ENCODE assay signal across 21 cellular contexts in the genomic region with DNA sequence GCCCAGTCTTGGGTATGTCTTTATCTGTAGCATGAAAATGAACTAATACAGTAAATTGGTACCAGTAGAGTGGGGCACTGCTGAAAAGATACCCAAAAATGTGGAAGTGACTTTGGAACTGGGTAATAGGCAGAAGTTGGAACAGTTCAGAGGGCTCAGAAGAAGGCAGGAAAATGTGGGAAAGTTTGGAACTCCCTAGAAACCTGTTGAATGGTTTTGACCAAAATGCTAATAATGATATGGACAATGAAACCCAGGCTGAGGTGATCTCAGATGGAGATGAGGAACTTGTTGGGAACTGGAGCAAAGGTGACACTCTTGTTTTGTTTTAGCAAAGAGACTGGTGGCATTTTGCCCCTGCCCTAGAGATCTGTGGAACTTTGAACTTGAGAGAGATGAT. TPM values are rescaled to one million over a fixed set of nuclear protein-coding genes. Genes with fewer than 3 reads are reported as not detected.
"Had no signal": no experiment of that assay in that cellular context is flagged by ENCODE, and none has a peak within 500 bp of the region (broad histone marks: within the 10 kb centered on the region; RNA-seq: fewer than 3 reads in every experiment).

No MANE protein-coding gene starts in this region.

RNA-seq across cellular contexts. Expression of a gene that starts 20.3 kb away (rescaled TPM):
- total RNA-seq: activated naive CD4-positive, alpha-beta T cell treated with anti-CD3 and anti-CD28 coated beads for 36 hours; activated naive CD4-positive, alpha-beta T cell treated with anti-CD3 and anti-CD28 coated beads, Interleukin-2, amount 50 U/mL, for 72 hours; activated naive CD8-positive, alpha-beta T cell treated with anti-CD3 and anti-CD28 coated beads for 36 hours; activated naive CD8-positive, alpha-beta T cell treated with anti-CD3 and anti-CD28 coated beads, Interleukin-2, amount 10 ng/mL, durations not matched to agents 7 days and 5 days; activated T-cell treated with anti-CD3 and anti-CD28 coated beads, Interleukin-2, amount 50 U/mL, for 4 hours; activated T-cell treated with anti-CD3 and anti-CD28 coated beads, Interleukin-2, amount 50 U/mL, for 72 hours; activated T-helper 1 cell treated with anti-CD3 and anti-CD28 coated beads, Interleukin-12 subunit alpha, Interleukin-12 subunit beta, Interleukin-2, Interleukin-4 antibody, amounts not matched to agents 30 ng/mL and 10 ng/mL and 1 ng/mL, durations not matched to agents 14 hours and 24 hours and 36 hours; activated T-helper 17 cell treated with anti-CD3 and anti-CD28 coated beads, Interleukin-2, amount 50 U/mL, for 72 hours; activated T-helper 2 cell treated with anti-CD3 and anti-CD28 coated beads, Interferon-gamma antibody, Interleukin-2, Interleukin-4, amounts not matched to agents 10 μg/mL and 5 μg/mL and 100 μg/mL, durations not matched to agents 14 hours and 24 hours and 36 hours; adrenal gland; aorta; ascending aorta; astrocyte; body of pancreas; breast epithelium; bronchial epithelial cell; cardiac muscle cell; cardiac septum; cerebellum; chondrocyte had no signal
- polyA plus RNA-seq: adipose tissue, adrenal gland, aorta, cardiac muscle cell had no signal

RNA-seq across cellular contexts. Expression of a gene that starts 24.3 kb away (rescaled TPM):
- total RNA-seq: activated naive CD4-positive, alpha-beta T cell treated with anti-CD3 and anti-CD28 coated beads for 36 hours; activated naive CD4-positive, alpha-beta T cell treated with anti-CD3 and anti-CD28 coated beads, Interleukin-2, amount 50 U/mL, for 72 hours; activated naive CD8-positive, alpha-beta T cell treated with anti-CD3 and anti-CD28 coated beads for 36 hours; activated naive CD8-positive, alpha-beta T cell treated with anti-CD3 and anti-CD28 coated beads, Interleukin-2, amount 10 ng/mL, durations not matched to agents 7 days and 5 days; activated T-cell treated with anti-CD3 and anti-CD28 coated beads, Interleukin-2, amount 50 U/mL, for 72 hours; activated T-helper 1 cell treated with anti-CD3 and anti-CD28 coated beads, Interleukin-12 subunit alpha, Interleukin-12 subunit beta, Interleukin-2, Interleukin-4 antibody, amounts not matched to agents 30 ng/mL and 10 ng/mL and 1 ng/mL, durations not matched to agents 14 hours and 24 hours and 36 hours; activated T-helper 17 cell treated with anti-CD3 and anti-CD28 coated beads, Interleukin-2, amount 50 U/mL, for 72 hours; activated T-helper 2 cell treated with anti-CD3 and anti-CD28 coated beads, Interferon-gamma antibody, Interleukin-2, Interleukin-4, amounts not matched to agents 10 μg/mL and 5 μg/mL and 100 μg/mL, durations not matched to agents 14 hours and 24 hours and 36 hours had no signal
